In genomic region chr9:121169094-121169601, GRCh38 we compare ENCODE assay signal across 8 cellular contexts. TPM values are rescaled to one million over a fixed set of nuclear protein-coding genes. Genes with fewer than 3 reads are reported as not detected.
DNase-seq lines count a peak whose midpoint lies in the region; ATAC-seq and TF ChIP-seq lines count a peak whose summit lies in the region.

No MANE protein-coding gene starts in this region.

- H3K4me1 ChIP-seq in OCI-LY1 (ENCODE audit: insufficient read depth, low read length, severe bottlenecking), result no peaks in the 10 kb centered on the region
- H3K4me1 ChIP-seq in neutrophil (ENCODE audit: control insufficient read depth in 1 of 2, insufficient read depth in 1 of 2, low read depth in 1 of 2, low read length in 1 of 2), result no peaks in the 10 kb centered on the region

- no peak for ATAC-seq in HG03280 (IDR thresholded peaks at IDR 0.05; ENCODE audit: unreplicated experiment)
- no peak for ATAC-seq in HG03439 (IDR thresholded peaks at IDR 0.05; ENCODE audit: unreplicated experiment)
- no peak for ATAC-seq in GM19023 (IDR thresholded peaks at IDR 0.05; ENCODE audit: unreplicated experiment)

- H3K36me3 ChIP-seq in OCI-LY1 (ENCODE audit: insufficient read depth, low read length), result peaks cover 97% of the 10 kb centered on the region
- H3K36me3 ChIP-seq in neutrophil, result peaks cover 99% of the 10 kb centered on the region

- H3K27ac ChIP-seq in OCI-LY1 (ENCODE audit: low read depth, low read length, poor library complexity, severe bottlenecking) (no peak overlapping the region), neutrophil (peak overlapping the region; percentile 12)

- H3K9me2 ChIP-seq in OCI-LY1 (ENCODE audit: low read depth, low read length), result no peaks in the 10 kb centered on the region

- H3K27me3 ChIP-seq in OCI-LY1 (ENCODE audit: insufficient read depth, low read length) (no peaks in the 10 kb centered on the region), neutrophil (no peaks in the 10 kb centered on the region)

- H3K9me3 ChIP-seq in OCI-LY1 (ENCODE audit: low read length), result no peaks in the 10 kb centered on the region
- H3K9me3 ChIP-seq in neutrophil, result no peaks in the 10 kb centered on the region

- H3K4me3 ChIP-seq in OCI-LY1 (ENCODE audit: low read depth, low read length, poor library complexity, severe bottlenecking) (no peak overlapping the region), neutrophil (ENCODE audit: low read depth in 1 of 2, low read length in 1 of 2) (no peak overlapping the region)

- no peaks in the 10 kb centered on the region for H3F3A ChIP-seq in OCI-LY1 (ENCODE audit: insufficient read depth, low read length)

- TF ChIP-seq CTCF in OCI-LY1 (IDR thresholded peaks at IDR 0.05; ENCODE audit: low read length) (peak; percentile 29; the same call in 1 of the 2 replicates), neutrophil (IDR thresholded peaks at IDR 0.05) (no peak)

- no peak overlapping the region for H3K4me2 ChIP-seq in OCI-LY1 (ENCODE audit: low read length)

- H4K20me1 ChIP-seq in OCI-LY1 (ENCODE audit: insufficient read depth, low read length), result no peaks in the 10 kb centered on the region

- peak; percentile 47 for DNase-seq in ELR (ENCODE audit: low read depth)
- peak; percentile 23 to 33 for DNase-seq in dermis microvascular lymphatic vessel endothelial cell (ENCODE audit: low read depth in 2 of 2)
- no peak for DNase-seq in anterior cingulate cortex (lab: John Stamatoyannopoulos, UW)

- no peak overlapping the region for H3K9ac ChIP-seq in OCI-LY1 (ENCODE audit: low read length)

- no peak overlapping the region for H2AFZ ChIP-seq in OCI-LY1 (ENCODE audit: low read length)

- H3K79me2 ChIP-seq in OCI-LY1 (ENCODE audit: insufficient read depth, low read length), result no peaks in the 10 kb centered on the region

RNA-seq across cellular contexts. Expression of gene RAB14, which starts 32.5 kb away (rescaled TPM):
- 26.2 and 33.8 TPM in 2 replicates for total RNA-seq in dermis microvascular lymphatic vessel endothelial cell

Comparison
In these comparisons a context has a peak if more than half of its experiments do, and no peak if none do; other contexts are left out.
1. DNase-seq: peak in ELR (single experiment) and dermis microvascular lymphatic vessel endothelial cell (2 of 2); none in anterior cingulate cortex (0 of 58).